In genomic region chr18:6444484-6445228, GRCh38 we compare ENCODE assay signal across 2 cellular contexts.
TF ChIP-seq lines count a peak whose summit lies in the region.

No MANE protein-coding gene starts in this region.

TF ChIP-seq in HepG2, 621 proteins besides CTCF, POLR2A, EP300 and RAD21:
- peak; percentile 65; the same call in 1 of the 2 replicates for TF ChIP-seq RARA (CRISPR knock-in tag; IDR thresholded peaks at IDR 0.05)
- TF ChIP-seq ZBTB46 (CRISPR knock-in tag; IDR thresholded peaks at IDR 0.05; ENCODE audit: borderline replicate concordance), result no peak

TF ChIP-seq in H1, 55 proteins besides CTCF, POLR2A, EP300 and RAD21:
- no peak for TF ChIP-seq GTF2F1 (IDR thresholded peaks at IDR 0.05; ENCODE audit: borderline replicate concordance, low read depth, low read length)
- TF ChIP-seq NRF1 (IDR thresholded peaks at IDR 0.05; ENCODE audit: low read depth, low read length), result no peak
- no peak for TF ChIP-seq KDM1A (IDR thresholded peaks at IDR 0.05; ENCODE audit: borderline replicate concordance, low read length)
- no peak for TF ChIP-seq CBX5 (IDR thresholded peaks at IDR 0.05; ENCODE audit: low read depth, low read length)
- no peak for TF ChIP-seq RNF2 (IDR thresholded peaks at IDR 0.05; ENCODE audit: borderline replicate concordance, low read depth, low read length, missing control alignments, poor library complexity, severe bottlenecking)
- no peak for TF ChIP-seq CHD2 (IDR thresholded peaks at IDR 0.05; ENCODE audit: low read length)
- TF ChIP-seq RBBP5 (IDR thresholded peaks at IDR 0.05; ENCODE audit: borderline replicate concordance, low read depth, low read length), result no peak
- no peak for TF ChIP-seq CREB1 (IDR thresholded peaks at IDR 0.05)
- TF ChIP-seq HDAC2 (IDR thresholded peaks at IDR 0.05; ENCODE audit: borderline replicate concordance in 1 of 2, low read depth in 2 of 2, low read length in 2 of 2), result no peak
- TF ChIP-seq SIX5 (IDR thresholded peaks at IDR 0.05; ENCODE audit: low read depth, low read length), result no peak
- TF ChIP-seq POLR2AphosphoS5 (IDR thresholded peaks at IDR 0.05; ENCODE audit: low read depth, low read length), result no peak
- TF ChIP-seq TAF7 (optimal IDR thresholded peaks at IDR 0.05; ENCODE audit: borderline replicate concordance, low read depth, low read length), result no peak
TF ChIP-seq in H1: peak in this region for 0.
